18 cellular contexts compared by ENCODE assay signal in genomic region chr19:47067215-47067847, GRCh38. TPM values are rescaled to one million over a fixed set of nuclear protein-coding genes. Genes with fewer than 3 reads are reported as not detected.
DNase-seq lines count a peak whose midpoint lies in the region; ATAC-seq, FAIRE-seq and TF ChIP-seq lines count a peak whose summit lies in the region.
"Had no signal": no experiment of that assay in that cellular context is flagged by ENCODE, and none has a peak within 500 bp of the region (broad histone marks: within the 10 kb centered on the region; RNA-seq: fewer than 3 reads in every experiment).

No MANE protein-coding gene starts in this region.

- BruUV-seq in K562 (replicated peaks; lab: Mats Ljungman, UMichigan): no TSS peak

- H3K4me3 Mint-ChIP-seq in stimulated activated memory B cell treated with anti-CD40 and anti-IgM and Interleukin-4, amounts not matched to agents 10 μg/mL and 1 μg/mL and 100 μg/mL, for 72 hours: no peak overlapping the region
- H3K4me3 Mint-ChIP-seq: CD4-positive, CD25-positive, alpha-beta regulatory T cell; CD8-positive, alpha-beta T cell; GM23338; HFFc6 had no signal

- in situ Hi-C loops in K562 (cut with MboI): no loop called here

- H3K36me3 ChIP-seq in K562 (ENCODE audit: control insufficient read depth, insufficient read depth, low read length): peaks cover 77% of the 10 kb centered on the region; the same call in 2 of the 3 replicates
- H3K36me3 ChIP-seq in H1 (ENCODE audit: control insufficient read depth in 2 of 4, insufficient read depth in 4 of 4, low read length in 3 of 4): peaks cover 19 to 62% (median 41%) of the 10 kb centered on the region in 4 experiments
- peaks cover 57 to 91% of the 10 kb centered on the region in 2 donors for H3K36me3 ChIP-seq in neuronal stem cell (replicated peaks in 1 of 2; ENCODE audit: control insufficient read depth in 2 of 2, insufficient read depth in 2 of 2, low read length in 2 of 2)

- H3K9me3 ChIP-seq in K562 (replicated peaks; ENCODE audit: control insufficient read depth, insufficient read depth, low read depth, low read length) (no peaks in the 10 kb centered on the region), H1 (ENCODE audit: insufficient read depth in 2 of 2, low read depth in 1 of 2, low read length in 1 of 2) (no peaks in the 10 kb centered on the region), neuronal stem cell (replicated peaks in 1 of 2; ENCODE audit: control insufficient read depth in 2 of 2, insufficient read depth in 1 of 2, low read depth in 1 of 2, low read length in 2 of 2) (no peaks in the 10 kb centered on the region)
- H3K9me3 ChIP-seq: Caco-2, HAP-1 had no signal

- no peak overlapping the region for H2AK5ac ChIP-seq in H1 (ENCODE audit: low read depth, low read length)
- no peak overlapping the region for H2AK5ac ChIP-seq in neuronal stem cell (ENCODE audit: low read depth, low read length)

- no peaks in the 10 kb centered on the region for H3K9me3 Mint-ChIP-seq in stimulated activated memory B cell treated with anti-CD40 and anti-IgM and Interleukin-4, amounts not matched to agents 10 μg/mL and 1 μg/mL and 100 μg/mL, for 72 hours
- H3K9me3 Mint-ChIP-seq: CD8-positive, alpha-beta T cell; GM23338; HFFc6 had no signal

- H3K4me3 ChIP-seq in K562 (no peak overlapping the region), H1 (ENCODE audit: extremely low read depth in 1 of 4, insufficient read depth in 2 of 4, low read depth in 3 of 4, low read length in 4 of 4) (no peak overlapping the region), neuronal stem cell (ENCODE audit: low read length in 2 of 2) (no peak overlapping the region)
- H3K4me3 ChIP-seq: GM23338, HAP-1 had no signal

- no peaks in the 10 kb centered on the region for H3K79me2 ChIP-seq in K562 (ENCODE audit: control insufficient read depth, insufficient read depth, low read length)
- H3K79me2 ChIP-seq in H1 (ENCODE audit: control insufficient read depth in 1 of 2, insufficient read depth in 2 of 2, low read length in 2 of 2): peaks cover 0 to 2% of the 10 kb centered on the region in 2 experiments; a peak in 1 of 4 replicates

- H3K23me2 ChIP-seq in H1 (ENCODE audit: low read depth, low read length): no peaks in the 10 kb centered on the region

- H3K36me3 Mint-ChIP-seq in stimulated activated memory B cell treated with anti-CD40 and anti-IgM and Interleukin-4, amounts not matched to agents 10 μg/mL and 1 μg/mL and 100 μg/mL, for 72 hours: peaks cover 61% of the 10 kb centered on the region

- TF ChIP-seq EP300 in K562 (IDR thresholded peaks at IDR 0.05; ENCODE audit: low read length) (no peak), H1 (IDR thresholded peaks at IDR 0.05; ENCODE audit: borderline replicate concordance in 1 of 2, low read depth in 2 of 2, low read length in 2 of 2) (no peak)

- TF ChIP-seq CTCF in K562 (IDR thresholded peaks at IDR 0.05 in 2 of 3, conservative IDR thresholded peaks at IDR 0.05 in 1 of 3; ENCODE audit: insufficient read depth in 2 of 3, low read depth in 1 of 3, low read length in 3 of 3) (no peak), H1 (IDR thresholded peaks at IDR 0.05; ENCODE audit: control extremely low read depth in 1 of 3, insufficient read depth in 1 of 3, low read depth in 1 of 3, low read length in 3 of 3) (no peak)

- no peak overlapping the region for H3K9ac ChIP-seq in K562 (ENCODE audit: insufficient read depth in 1 of 2, low read depth in 2 of 2, low read length in 2 of 2)
- no peak overlapping the region for H3K9ac ChIP-seq in H1 (replicated peaks in 1 of 4; ENCODE audit: extremely low read depth in 1 of 4, low read depth in 3 of 4, low read length in 3 of 4)
- H3K9ac ChIP-seq in neuronal stem cell (ENCODE audit: low read depth, low read length, poor library complexity): peak overlapping the region; percentile 21

- intact Hi-C loops in K562 (cut with micrococcal nuclease): loop anchor here (10.0 kb wide), 1 partner anchor 53 kb away; the partner anchor contains the start of gene NPAS1

- H3K27ac ChIP-seq in K562 (ENCODE audit: extremely low read depth, low read depth, low read length) (no peak overlapping the region), H1 (ENCODE audit: low read depth, low read length) (0 out of 2 replicates have a peak overlapping the region, but pooled peaks have one; percentile 15), neuronal stem cell (replicated peaks; ENCODE audit: low read length) (no peak overlapping the region)

- H4K8ac ChIP-seq in H1 (ENCODE audit: extremely low read depth, insufficient read depth, low read length): no peak overlapping the region
- no peak overlapping the region for H4K8ac ChIP-seq in neuronal stem cell (ENCODE audit: low read depth, low read length)

- peaks cover 0 to 23% of the 10 kb centered on the region in 2 experiments; a peak in 1 of 5 replicates for H3K4me1 ChIP-seq in K562 (replicated peaks in 1 of 2; ENCODE audit: control insufficient read depth in 2 of 2, insufficient read depth in 2 of 2, low read length in 2 of 2)
- H3K4me1 ChIP-seq in H1 (replicated peaks in 1 of 4; ENCODE audit: control insufficient read depth in 3 of 4, insufficient read depth in 4 of 4, low read length in 3 of 4): no peaks in the 10 kb centered on the region; a peak in 1 of 7 replicates
- peaks cover 0 to 5% of the 10 kb centered on the region in 2 donors for H3K4me1 ChIP-seq in neuronal stem cell (ENCODE audit: control insufficient read depth in 2 of 2, insufficient read depth in 1 of 2, low read depth in 1 of 2, low read length in 2 of 2)
- H3K4me1 ChIP-seq: HAP-1 had no signal

- H2BK5ac ChIP-seq in H1 (ENCODE audit: low read depth, low read length): no peak overlapping the region
- H2BK5ac ChIP-seq in neuronal stem cell (ENCODE audit: low read length): no peak overlapping the region

- no peak overlapping the region for H3K56ac ChIP-seq in H1 (replicated peaks; ENCODE audit: insufficient read length, low read depth, low read length)

- FAIRE-seq in K562 (lab: Jason Lieb, UNC) (no peak), H1 (lab: Jason Lieb, UNC) (no peak)
- FAIRE-seq: G401.6, GM19239, H54 had no signal

- no peak overlapping the region for H3K27ac Mint-ChIP-seq in stimulated activated memory B cell treated with anti-CD40 and anti-IgM and Interleukin-4, amounts not matched to agents 10 μg/mL and 1 μg/mL and 100 μg/mL, for 72 hours
- H3K27ac Mint-ChIP-seq: CD4-positive, CD25-positive, alpha-beta regulatory T cell; CD8-positive, alpha-beta T cell; GM23338; HFFc6 had no signal

- no peak overlapping the region for H3K14ac ChIP-seq in H1 (ENCODE audit: insufficient read length)
- no peak overlapping the region for H3K14ac ChIP-seq in neuronal stem cell (ENCODE audit: low read length)

- H2BK12ac ChIP-seq in H1 (ENCODE audit: low read depth, low read length) (no peak overlapping the region), neuronal stem cell (ENCODE audit: low read length) (no peak overlapping the region)

- H3K27me3 ChIP-seq in K562 (ENCODE audit: control insufficient read depth in 2 of 2, insufficient read depth in 2 of 2, low read length in 2 of 2): no peaks in the 10 kb centered on the region
- H3K27me3 ChIP-seq in H1 (replicated peaks in 1 of 4; ENCODE audit: control insufficient read depth in 3 of 4, extremely low read depth in 1 of 4, insufficient read depth in 3 of 4, low read length in 3 of 4): no peaks in the 10 kb centered on the region
- H3K27me3 ChIP-seq in neuronal stem cell (ENCODE audit: control insufficient read depth in 3 of 3, insufficient read depth in 3 of 3, low read depth in 1 of 3, low read length in 3 of 3): no peaks in the 10 kb centered on the region

- H3K23ac ChIP-seq in H1 (ENCODE audit: insufficient read length): no peak overlapping the region
- H3K23ac ChIP-seq in neuronal stem cell (ENCODE audit: low read depth, low read length, poor library complexity): no peak overlapping the region

- no peaks in the 10 kb centered on the region for H3K4me1 Mint-ChIP-seq in stimulated activated memory B cell treated with anti-CD40 and anti-IgM and Interleukin-4, amounts not matched to agents 10 μg/mL and 1 μg/mL and 100 μg/mL, for 72 hours
- H3K4me1 Mint-ChIP-seq: GM23338 had no signal

- no peaks in the 10 kb centered on the region for H3K9me1 ChIP-seq in K562 (ENCODE audit: control insufficient read depth, insufficient read depth, low read length)

- no peak overlapping the region for H4K91ac ChIP-seq in H1 (replicated peaks; ENCODE audit: insufficient read length, low read length)
- no peak overlapping the region for H4K91ac ChIP-seq in neuronal stem cell (ENCODE audit: low read depth, low read length, poor library complexity)

- no peak overlapping the region for H2BK15ac ChIP-seq in H1 (ENCODE audit: low read length)
- H2BK15ac ChIP-seq in neuronal stem cell (ENCODE audit: low read length): no peak overlapping the region

- TF ChIP-seq POLR2A in K562 (conservative IDR thresholded peaks at IDR 0.05): no peak
- TF ChIP-seq POLR2A in H1 (IDR thresholded peaks at IDR 0.05; ENCODE audit: control extremely low read depth in 1 of 2, low read depth in 2 of 2, low read length in 2 of 2): no peak

- DNase-seq in K562 (ENCODE audit: extremely low read depth in 1 of 4, low spot score in 3 of 4): no peak
- no peak for DNase-seq in H1 (ENCODE audit: low read depth in 1 of 2, low spot score in 2 of 2)
- DNase-seq in neuronal stem cell (ENCODE audit: low spot score): no peak
- no peak for DNase-seq in CD1c-positive myeloid dendritic cell (ENCODE audit: extremely low spot score)
- DNase-seq: C1 segment of cervical spinal cord; Caco-2; CD4-positive, CD25-positive, alpha-beta regulatory T cell; CD8-positive, alpha-beta T cell; DMS153; DND-41; HFFc6 had no signal

- H3K27me3 Mint-ChIP-seq in stimulated activated memory B cell treated with anti-CD40 and anti-IgM and Interleukin-4, amounts not matched to agents 10 μg/mL and 1 μg/mL and 100 μg/mL, for 72 hours: no peaks in the 10 kb centered on the region
- H3K27me3 Mint-ChIP-seq: CD4-positive, CD25-positive, alpha-beta regulatory T cell had no signal

- H3K18ac ChIP-seq in H1 (ENCODE audit: extremely low read depth, low read length) (no peak overlapping the region), neuronal stem cell (ENCODE audit: low read length) (no peak overlapping the region)

- H2BK20ac ChIP-seq in H1 (ENCODE audit: low read length): no peak overlapping the region

- no peak for TF ChIP-seq RAD21 in K562 (CRISPR knock-in tag; conservative IDR thresholded peaks at IDR 0.05 in 1 of 2, IDR thresholded peaks at IDR 0.05 in 1 of 2)
- no peak for TF ChIP-seq RAD21 in H1 (IDR thresholded peaks at IDR 0.05 in 1 of 2, conservative IDR thresholded peaks at IDR 0.05 in 1 of 2; ENCODE audit: low read depth in 2 of 2, low read length in 2 of 2)

- H3K79me1 ChIP-seq in H1 (ENCODE audit: low read depth, low read length) (peaks cover 6% of the 10 kb centered on the region), neuronal stem cell (ENCODE audit: low read depth, low read length) (peaks cover 17% of the 10 kb centered on the region)

- no peak overlapping the region for H2BK120ac ChIP-seq in H1 (replicated peaks; ENCODE audit: low read depth, low read length)
- no peak overlapping the region for H2BK120ac ChIP-seq in neuronal stem cell (ENCODE audit: low read depth, low read length)

- 97% methylated on average over 7 of the region's 36 CpGs for WGBS in K562 (ENCODE audit: insufficient coverage, low coverage, missing lambda C conversion rate)
- WGBS in H1 (ENCODE audit: extremely low coverage in 1 of 2, insufficient coverage in 1 of 2, insufficient read length in 1 of 2, insufficient replicate concordance in 2 of 2, low coverage in 1 of 2, low lambda C conversion rate in 2 of 2, missing lambda C conversion rate in 1 of 2), 2 experiments: 96% methylated on average over 22 of the region's 36 CpGs; no CpG with 5 or more reads in 1 of the 2 experiments
- WGBS in neuronal stem cell (ENCODE audit: extremely low coverage in 2 of 2, insufficient read length in 2 of 2, insufficient replicate concordance in 1 of 2), 2 donors: no CpG with 5 or more reads among the region's 36 CpGs

- 0 out of 2 replicates have a peak, but pooled peaks cover 3% of the 10 kb centered on the region for H4K20me1 ChIP-seq in K562 (replicated peaks; ENCODE audit: control insufficient read depth, insufficient read depth, low read length)
- peaks cover 5 to 14% of the 10 kb centered on the region in 2 experiments for H4K20me1 ChIP-seq in H1 (replicated peaks in 1 of 2; ENCODE audit: control insufficient read depth in 1 of 2, insufficient read depth in 2 of 2, low read length in 2 of 2)

- no peak overlapping the region for H4K5ac ChIP-seq in H1 (ENCODE audit: insufficient read length, low read depth, low read length)

- H3K4me2 ChIP-seq in K562 (ENCODE audit: insufficient read depth, low read length): no peak overlapping the region
- no peak overlapping the region for H3K4me2 ChIP-seq in H1 (ENCODE audit: insufficient read depth in 1 of 2, low read depth in 2 of 2, low read length in 2 of 2)
- no peak overlapping the region for H3K4me2 ChIP-seq in neuronal stem cell (ENCODE audit: insufficient read depth, low read length, poor library complexity, severe bottlenecking)
- H3K4me2 ChIP-seq: GM23338 had no signal

- CTCF ChIA-PET in K562 (lab: Yijun Ruan, JAX; ENCODE audit: low intra/inter-chr PET ratio): no interaction called here
- CTCF ChIA-PET in H1 (lab: Charles Lee; ENCODE audit: partially characterized antibody): interaction anchor here (0.7 to 1.8 kb wide), 8 partner anchors 8 to 177 kb away, joined by 3 to 6 read pairs (median 4); no protein-coding TSS in a partner anchor

- POLR2A ChIA-PET in K562 (lab: Yijun Ruan, JAX): interaction anchor here (0.6 to 1.6 kb wide), 7 partner anchors 9 to 277 kb away, joined by 3 to 12 read pairs (median 3); partner anchors contain the start of genes SAE1 and ZC3H4
- POLR2A ChIA-PET in H1 (lab: Charles Lee; ENCODE audit: partially characterized antibody): interaction anchor here (1.4 to 1.7 kb wide), 2 partner anchors 17 to 18 kb away, joined by 3 to 4 read pairs; no protein-coding TSS in a partner anchor

- H2AFZ ChIP-seq in K562 (ENCODE audit: low read depth, low read length): no peak overlapping the region
- no peak overlapping the region for H2AFZ ChIP-seq in H1 (ENCODE audit: low read length)
- H2AFZ ChIP-seq in neuronal stem cell (ENCODE audit: low read length): no peak overlapping the region
- H2AFZ ChIP-seq: GM23338 had no signal

- no peak overlapping the region for H3K4ac ChIP-seq in H1 (replicated peaks; ENCODE audit: insufficient read length, low read depth, low read length)
- no peak overlapping the region for H3K4ac ChIP-seq in neuronal stem cell (ENCODE audit: low read length)

- ATAC-seq in K562 (no peak), HG03045 (IDR thresholded peaks at IDR 0.05; ENCODE audit: unreplicated experiment) (no peak)
- peak; percentile 9 for ATAC-seq in stimulated activated memory B cell treated with anti-CD40 and anti-IgM and Interleukin-4, amounts not matched to agents 10 μg/mL and 1 μg/mL and 100 μg/mL, for 72 hours
- ATAC-seq: CD8-positive, alpha-beta T cell; GM23338 had no signal

RNA-seq across cellular contexts. Expression of gene TMEM160, which starts 18.9 kb away (rescaled TPM):
- total RNA-seq in K562 (2011; cell fraction: chromatin; rRNA removed; ENCODE audit: low replicate concordance): 1.5 and 6.1 TPM in 2 replicates
- total RNA-seq in K562 (2011; cell fraction: nucleolus; rRNA removed): 30.7 and 31.5 TPM in 2 replicates
- total RNA-seq in K562 (2011; cell fraction: nucleoplasm; rRNA removed): 10.5 and 11.2 TPM in 2 replicates
- total RNA-seq in K562 (2014; rRNA removed) (95.2 and 166 TPM in 2 replicates), K562 (2014; rRNA removed; fragmentation: Illumina TruSeq; extraction: Trizol) (0.64 and 2.4 TPM in 2 replicates), K562 (2015; rRNA removed; fragmentation: Illumina TruSeq; extraction: Trizol) (2.4 and 4.4 TPM in 2 replicates), K562 (2021) (77.6 and 79.5 TPM in 2 replicates)
- polyA plus RNA-seq in K562 (2011; rRNA removed) (8.7 and 14.0 TPM in 2 replicates), K562 (2014; fragmentation: Illumina TruSeq; extraction: Trizol) (1.4 TPM in 1 of 2 replicates, not detected in the other), K562 (2014; fragmentation: Nextera tagmentation; extraction: Ambion mirVana) (under 1 TPM; 0.10 to 0.25 TPM), K562 (2014; rRNA removed) (85.9 and 90.7 TPM in 2 replicates), H1 (2011; rRNA removed) (152 and 209 TPM in 2 replicates)
- 44.0 and 160 TPM in 2 replicates for polyA plus RNA-seq in K562 (2011; cell fraction: cytosol; rRNA removed)
- polyA plus RNA-seq in K562 (2011; cell fraction: nucleus; rRNA removed): 12.9 and 22.9 TPM in 2 replicates
- polyA plus RNA-seq in K562 (2012): 30.2 and 35.3 TPM in 2 replicates
- polyA minus RNA-seq in K562 (2011; rRNA and poly(A)+ RNA removed): 0.69 and 0.74 TPM in 2 replicates
- polyA minus RNA-seq in K562 (2011; cell fraction: cytosol; rRNA and poly(A)+ RNA removed): 9.9 and 19.5 TPM in 2 replicates
- 7.0 and 7.9 TPM in 2 replicates for polyA minus RNA-seq in K562 (2011; cell fraction: nucleus; rRNA and poly(A)+ RNA removed)
- 57.5 and 61.7 TPM in 2 replicates for total RNA-seq in H1 (2021; fragmentation: NEBNext Ultra II Directional; extraction: Animal tissue kit (Norgen Biotek cat#: 25700))
- 87.1 TPM for polyA plus RNA-seq in H1 (2011; cell fraction: cytosol; rRNA removed)
- polyA plus RNA-seq in H1 (2011; cell fraction: nucleus; rRNA removed): 85.1 TPM
- 19.0 to 57.5 TPM (median 50.3 TPM) in 4 replicates for polyA plus RNA-seq in H1 (2012, experiment 1 of 2)
- polyA plus RNA-seq in H1 (2012, experiment 2 of 2): 55.3 TPM
- polyA plus RNA-seq in H1 (2013, experiment 1 of 2): 61.7 TPM
- 60.3 TPM for polyA plus RNA-seq in H1 (2013, experiment 2 of 2)
- polyA minus RNA-seq in H1 (2011; rRNA and poly(A)+ RNA removed): 2.0 and 2.2 TPM in 2 replicates
- 19.2 TPM for polyA minus RNA-seq in H1 (2011; cell fraction: cytosol; rRNA and poly(A)+ RNA removed)
- polyA minus RNA-seq in H1 (2011; cell fraction: nucleus; rRNA and poly(A)+ RNA removed): 26.7 TPM
- 49.2 TPM for polyA plus RNA-seq in neuronal stem cell (2013, experiment 1 of 2)
- 45.0 TPM for polyA plus RNA-seq in neuronal stem cell (2013, experiment 2 of 2)

RNA-seq across cellular contexts. Expression of gene ZC3H4, which starts 46.2 kb away (rescaled TPM):
- total RNA-seq in K562 (2011; cell fraction: chromatin; rRNA removed; ENCODE audit: low replicate concordance): 66.1 and 83.6 TPM in 2 replicates
- 24.1 and 34.0 TPM in 2 replicates for total RNA-seq in K562 (2011; cell fraction: nucleolus; rRNA removed)
- 30.9 TPM in 2 replicates for total RNA-seq in K562 (2011; cell fraction: nucleoplasm; rRNA removed)
- total RNA-seq in K562 (2014; rRNA removed) (18.3 and 26.0 TPM in 2 replicates), K562 (2014; rRNA removed; fragmentation: Illumina TruSeq; extraction: Trizol) (19.6 and 24.1 TPM in 2 replicates), K562 (2015; rRNA removed; fragmentation: Illumina TruSeq; extraction: Trizol) (13.2 and 19.1 TPM in 2 replicates), K562 (2021) (59.5 and 75.6 TPM in 2 replicates)
- polyA plus RNA-seq in K562 (2011; rRNA removed) (4.0 and 5.3 TPM in 2 replicates), K562 (2014; fragmentation: Illumina TruSeq; extraction: Trizol) (33.5 and 33.7 TPM in 2 replicates), K562 (2014; fragmentation: Nextera tagmentation; extraction: Ambion mirVana) (1 to 10 TPM; 2.2 to 8.0 TPM), K562 (2014; rRNA removed) (14.4 and 17.6 TPM in 2 replicates), H1 (2011; rRNA removed) (6.6 and 9.8 TPM in 2 replicates)
- 2.2 and 3.7 TPM in 2 replicates for polyA plus RNA-seq in K562 (2011; cell fraction: cytosol; rRNA removed)
- 14.1 and 22.9 TPM in 2 replicates for polyA plus RNA-seq in K562 (2011; cell fraction: nucleus; rRNA removed)
- 11.1 and 39.1 TPM in 2 replicates for polyA plus RNA-seq in K562 (2012)
- polyA minus RNA-seq in K562 (2011; rRNA and poly(A)+ RNA removed): 14.0 and 14.6 TPM in 2 replicates
- 23.3 and 31.7 TPM in 2 replicates for polyA minus RNA-seq in K562 (2011; cell fraction: cytosol; rRNA and poly(A)+ RNA removed)
- 7.5 and 15.8 TPM in 2 replicates for polyA minus RNA-seq in K562 (2011; cell fraction: nucleus; rRNA and poly(A)+ RNA removed)
- 92.0 and 104 TPM in 2 replicates for total RNA-seq in H1 (2021; fragmentation: NEBNext Ultra II Directional; extraction: Animal tissue kit (Norgen Biotek cat#: 25700))
- polyA plus RNA-seq in H1 (2011; cell fraction: cytosol; rRNA removed): 8.5 TPM
- 22.5 TPM for polyA plus RNA-seq in H1 (2011; cell fraction: nucleus; rRNA removed)
- 35.8 to 57.1 TPM (median 46.0 TPM) in 4 replicates for polyA plus RNA-seq in H1 (2012, experiment 1 of 2)
- polyA plus RNA-seq in H1 (2012, experiment 2 of 2): 21.2 TPM
- 34.8 TPM for polyA plus RNA-seq in H1 (2013, experiment 1 of 2)
- polyA plus RNA-seq in H1 (2013, experiment 2 of 2): 33.0 TPM
- 17.8 and 22.5 TPM in 2 replicates for polyA minus RNA-seq in H1 (2011; rRNA and poly(A)+ RNA removed)
- 32.1 TPM for polyA minus RNA-seq in H1 (2011; cell fraction: cytosol; rRNA and poly(A)+ RNA removed)
- 20.7 TPM for polyA minus RNA-seq in H1 (2011; cell fraction: nucleus; rRNA and poly(A)+ RNA removed)
- polyA plus RNA-seq in neuronal stem cell (2013, experiment 1 of 2): 19.2 TPM
- polyA plus RNA-seq in neuronal stem cell (2013, experiment 2 of 2): 19.1 TPM

RNA-seq across cellular contexts. Expression of gene NPAS1, which starts 47.7 kb away (rescaled TPM):
- total RNA-seq in K562 (2011; cell fraction: chromatin; rRNA removed; ENCODE audit: low replicate concordance): 1.2 and 8.1 TPM in 2 replicates
- 4.9 and 6.5 TPM in 2 replicates for total RNA-seq in K562 (2011; cell fraction: nucleolus; rRNA removed)
- total RNA-seq in K562 (2011; cell fraction: nucleoplasm; rRNA removed): 2.3 and 3.4 TPM in 2 replicates
- total RNA-seq in K562 (2014; rRNA removed) (1.2 and 2.0 TPM in 2 replicates), K562 (2014; rRNA removed; fragmentation: Illumina TruSeq; extraction: Trizol) (0.13 and 0.58 TPM in 2 replicates), K562 (2015; rRNA removed; fragmentation: Illumina TruSeq; extraction: Trizol) (2.5 and 2.9 TPM in 2 replicates), K562 (2021) (5.2 and 5.3 TPM in 2 replicates)
- polyA plus RNA-seq in K562 (2011; rRNA removed) (1.6 and 2.4 TPM in 2 replicates), K562 (2014; fragmentation: Illumina TruSeq; extraction: Trizol) (1.2 and 3.2 TPM in 2 replicates), K562 (2014; fragmentation: Nextera tagmentation; extraction: Ambion mirVana) (not detected), K562 (2014; rRNA removed) (3.0 and 4.6 TPM in 2 replicates), H1 (2011; rRNA removed) (13.9 and 26.8 TPM in 2 replicates)
- polyA plus RNA-seq in K562 (2011; cell fraction: cytosol; rRNA removed): 3.2 and 9.4 TPM in 2 replicates
- 6.0 and 12.1 TPM in 2 replicates for polyA plus RNA-seq in K562 (2011; cell fraction: nucleus; rRNA removed)
- polyA plus RNA-seq in K562 (2012): 6.3 and 16.7 TPM in 2 replicates
- polyA minus RNA-seq in K562 (2011; rRNA and poly(A)+ RNA removed): 0.39 and 0.77 TPM in 2 replicates
- polyA minus RNA-seq in K562 (2011; cell fraction: cytosol; rRNA and poly(A)+ RNA removed): 2.5 and 3.5 TPM in 2 replicates
- polyA minus RNA-seq in K562 (2011; cell fraction: nucleus; rRNA and poly(A)+ RNA removed): 2.0 and 2.9 TPM in 2 replicates
- 9.0 and 9.9 TPM in 2 replicates for total RNA-seq in H1 (2021; fragmentation: NEBNext Ultra II Directional; extraction: Animal tissue kit (Norgen Biotek cat#: 25700))
- polyA plus RNA-seq in H1 (2011; cell fraction: cytosol; rRNA removed): 17.3 TPM
- polyA plus RNA-seq in H1 (2011; cell fraction: nucleus; rRNA removed): 27.9 TPM
- 7.4 to 12.8 TPM (median 11.3 TPM) in 4 replicates for polyA plus RNA-seq in H1 (2012, experiment 1 of 2)
- polyA plus RNA-seq in H1 (2012, experiment 2 of 2): 9.8 TPM
- 6.6 TPM for polyA plus RNA-seq in H1 (2013, experiment 1 of 2)
- polyA plus RNA-seq in H1 (2013, experiment 2 of 2): 5.8 TPM
- 2.4 and 4.5 TPM in 2 replicates for polyA minus RNA-seq in H1 (2011; rRNA and poly(A)+ RNA removed)
- polyA minus RNA-seq in H1 (2011; cell fraction: cytosol; rRNA and poly(A)+ RNA removed): 9.7 TPM
- 9.2 TPM for polyA minus RNA-seq in H1 (2011; cell fraction: nucleus; rRNA and poly(A)+ RNA removed)
- 4.9 TPM for polyA plus RNA-seq in neuronal stem cell (2013, experiment 1 of 2)
- 4.7 TPM for polyA plus RNA-seq in neuronal stem cell (2013, experiment 2 of 2)
